1 cellular context compared by ENCODE assay signal in genomic region chr11:68459886-68460740, GRCh38.
A peak's percentile ranks its signal among the peaks of the same experiment; 100 is the strongest.
TF ChIP-seq lines count a peak whose summit lies in the region.

No MANE protein-coding gene starts in this region.

TF ChIP-seq in K562, 482 proteins besides CTCF, POLR2A, EP300 and RAD21 (continued from another document and continues in another):
- TF ChIP-seq HOMEZ (CRISPR knock-in tag; IDR thresholded peaks at IDR 0.05): no peak
- TF ChIP-seq ZNF655 (CRISPR knock-in tag; IDR thresholded peaks at IDR 0.05): peak; percentile 86
- peak; percentile 42; the same call in 1 of the 2 replicates for TF ChIP-seq NCOA1 (IDR thresholded peaks at IDR 0.05; ENCODE audit: low read depth)
- TF ChIP-seq TAF9B (IDR thresholded peaks at IDR 0.05; ENCODE audit: partially characterized antibody): no peak
- TF ChIP-seq SNAPC5 (CRISPR knock-in tag; IDR thresholded peaks at IDR 0.05): no peak
- TF ChIP-seq SP1 (CRISPR knock-in tag; IDR thresholded peaks at IDR 0.05): peak; percentile 87
- TF ChIP-seq ZNF23 (CRISPR knock-in tag; IDR thresholded peaks at IDR 0.05): 0 out of 2 replicates have a peak, but pooled peaks have one; percentile 43
- no peak for TF ChIP-seq E2F5 (CRISPR knock-in tag; IDR thresholded peaks at IDR 0.05)
- peak; percentile 64 for TF ChIP-seq BRF1 (IDR thresholded peaks at IDR 0.05; ENCODE audit: borderline replicate concordance, extremely low read depth, insufficient read length)
- no peak for TF ChIP-seq ATF1 (CRISPR knock-in tag; IDR thresholded peaks at IDR 0.05)
- TF ChIP-seq ATF1 (tag; IDR thresholded peaks at IDR 0.05): peak; percentile 90
- TF ChIP-seq ETV1 (tag; conservative IDR thresholded peaks at IDR 0.05; ENCODE audit: low read depth): no peak; the same call in 1 of the 2 replicates
- no peak for TF ChIP-seq ZBTB43 (CRISPR knock-in tag; IDR thresholded peaks at IDR 0.05)
- TF ChIP-seq POLR2H (tag; IDR thresholded peaks at IDR 0.05; ENCODE audit: low read depth): peak; percentile 100
- peak; percentile 33 for TF ChIP-seq PHF20 (IDR thresholded peaks at IDR 0.05; ENCODE audit: partially characterized antibody)
- TF ChIP-seq HMGXB4 (CRISPR knock-in tag; IDR thresholded peaks at IDR 0.05): peak; percentile 9; the same call in 1 of the 2 replicates
- no peak for TF ChIP-seq ZNF311 (CRISPR knock-in tag; IDR thresholded peaks at IDR 0.05)
- TF ChIP-seq ATF7 (IDR thresholded peaks at IDR 0.05): peak; percentile 81
- TF ChIP-seq NBN (IDR thresholded peaks at IDR 0.05; ENCODE audit: low read depth): peak; percentile 94
- TF ChIP-seq THAP12 (CRISPR knock-in tag; IDR thresholded peaks at IDR 0.05): peak; percentile 91
- no peak for TF ChIP-seq ZNF174 (CRISPR knock-in tag; IDR thresholded peaks at IDR 0.05)
- TF ChIP-seq SIN3B (IDR thresholded peaks at IDR 0.05; ENCODE audit: low read depth): no peak; the same call in 1 of the 2 replicates
- TF ChIP-seq ZNF263 (CRISPR knock-in tag; IDR thresholded peaks at IDR 0.05; ENCODE audit: borderline replicate concordance): no peak; the same call in 1 of the 2 replicates
- TF ChIP-seq PHB2 (IDR thresholded peaks at IDR 0.05; ENCODE audit: low read depth): no peak
- no peak for TF ChIP-seq GTF2E2 (tag; IDR thresholded peaks at IDR 0.05)
- peak; percentile 68 for TF ChIP-seq GTF3C2 (IDR thresholded peaks at IDR 0.05; ENCODE audit: borderline replicate concordance, extremely low read depth, insufficient read length)
- peak; percentile 52 for TF ChIP-seq SMAD4 (CRISPR knock-in tag; conservative IDR thresholded peaks at IDR 0.05)
- no peak for TF ChIP-seq ZNF586 (CRISPR knock-in tag; conservative IDR thresholded peaks at IDR 0.05)
- peak; percentile 51; the same call in 1 of the 2 replicates for TF ChIP-seq SMARCE1 (IDR thresholded peaks at IDR 0.05)
- TF ChIP-seq PCBP1 (IDR thresholded peaks at IDR 0.05; ENCODE audit: low read depth, low read length, poor library complexity, severe bottlenecking): no peak
- peak; percentile 87; the same call in 1 of the 2 replicates for TF ChIP-seq ARID3A (IDR thresholded peaks at IDR 0.05; ENCODE audit: borderline replicate concordance, low read depth, low read length)
- no peak for TF ChIP-seq ZNF239 (CRISPR knock-in tag; IDR thresholded peaks at IDR 0.05)
- no peak for TF ChIP-seq CREB3L1 (IDR thresholded peaks at IDR 0.05; ENCODE audit: borderline replicate concordance, low read depth)
- TF ChIP-seq ESRRA (IDR thresholded peaks at IDR 0.05; ENCODE audit: borderline replicate concordance, low read depth): peak; percentile 99
- TF ChIP-seq THRB (CRISPR knock-in tag; conservative IDR thresholded peaks at IDR 0.05): peak; percentile 99
- no peak for TF ChIP-seq RBM15 (IDR thresholded peaks at IDR 0.05; ENCODE audit: insufficient read depth, low read length)
- no peak; a peak in 1 of 4 replicates for TF ChIP-seq ZNF639 (CRISPR knock-in tag; conservative IDR thresholded peaks at IDR 0.05 in 1 of 2, IDR thresholded peaks at IDR 0.05 in 1 of 2)
- no peak for TF ChIP-seq CHD1 (IDR thresholded peaks at IDR 0.05; ENCODE audit: low read length)
